ENCODE assay signal across 1 cellular context in the genomic region with DNA sequence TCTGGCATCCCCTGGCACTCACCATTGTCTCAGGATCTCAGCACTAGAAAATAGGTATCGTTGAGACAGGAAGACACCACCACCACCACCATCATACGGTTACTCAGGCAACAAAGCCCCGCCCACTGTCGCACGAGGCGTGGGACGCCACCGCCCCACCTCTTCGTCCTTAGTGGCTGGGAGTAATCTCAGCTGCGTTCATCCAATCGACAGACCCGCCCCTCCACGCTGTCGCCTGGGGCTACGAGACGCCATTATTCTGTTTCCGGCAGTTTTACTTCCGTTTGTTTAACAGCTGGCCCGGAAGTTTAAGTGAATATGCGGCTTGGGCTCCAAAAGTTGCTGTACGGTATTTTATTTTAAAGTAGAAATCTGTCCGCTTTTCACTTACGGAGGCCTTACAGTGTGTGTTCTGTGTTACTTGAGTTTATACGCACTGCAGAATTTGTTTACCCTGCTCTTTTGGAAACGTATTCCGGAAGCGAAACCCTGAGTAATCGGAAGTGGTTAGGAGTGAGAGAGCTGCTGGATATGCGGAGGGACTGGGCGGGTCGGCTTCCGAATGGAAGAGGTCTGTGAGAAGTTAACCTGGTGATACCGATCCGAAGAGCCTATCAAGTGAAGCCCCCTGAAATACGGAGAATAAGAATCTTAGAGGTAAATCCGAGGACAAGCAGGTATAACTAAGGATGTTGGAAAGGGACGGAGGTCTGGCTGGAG.
TF ChIP-seq lines count a peak whose summit lies in the region.

Gene BLZF1 (plus strand): TSS at position 510 of the 720 bp plus-strand sequence. CDS start 1,328 bp downstream, outside the sequence.
A gene with protein sequence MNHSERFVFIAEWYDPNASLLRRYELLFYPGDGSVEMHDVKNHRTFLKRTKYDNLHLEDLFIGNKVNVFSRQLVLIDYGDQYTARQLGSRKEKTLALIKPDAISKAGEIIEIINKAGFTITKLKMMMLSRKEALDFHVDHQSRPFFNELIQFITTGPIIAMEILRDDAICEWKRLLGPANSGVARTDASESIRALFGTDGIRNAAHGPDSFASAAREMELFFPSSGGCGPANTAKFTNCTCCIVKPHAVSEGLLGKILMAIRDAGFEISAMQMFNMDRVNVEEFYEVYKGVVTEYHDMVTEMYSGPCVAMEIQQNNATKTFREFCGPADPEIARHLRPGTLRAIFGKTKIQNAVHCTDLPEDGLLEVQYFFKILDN (minus strand): TSS at position 112 of the 720 bp plus-strand sequence. CDS start 87 bp downstream, at position 25.

TF ChIP-seq in HepG2, 621 proteins besides CTCF, POLR2A, EP300 and RAD21 (continued from another document and continues in another):
- TF ChIP-seq NFAT5 (CRISPR knock-in tag; IDR thresholded peaks at IDR 0.05) = no peak
- TF ChIP-seq MEIS2 (CRISPR knock-in tag; IDR thresholded peaks at IDR 0.05) = no peak
- TF ChIP-seq TBL1XR1 (IDR thresholded peaks at IDR 0.05; ENCODE audit: borderline replicate concordance, low read length, partially characterized antibody) = no peak
- no peak for TF ChIP-seq ZNF136 (CRISPR knock-in tag; IDR thresholded peaks at IDR 0.05; ENCODE audit: low read depth)
- TF ChIP-seq ZNF407 (CRISPR knock-in tag; IDR thresholded peaks at IDR 0.05; ENCODE audit: not compliant biosample characterization) = no peak
- no peak for TF ChIP-seq ZNF615 (CRISPR knock-in tag; IDR thresholded peaks at IDR 0.05; ENCODE audit: borderline replicate concordance)
- TF ChIP-seq, protein P1, sequence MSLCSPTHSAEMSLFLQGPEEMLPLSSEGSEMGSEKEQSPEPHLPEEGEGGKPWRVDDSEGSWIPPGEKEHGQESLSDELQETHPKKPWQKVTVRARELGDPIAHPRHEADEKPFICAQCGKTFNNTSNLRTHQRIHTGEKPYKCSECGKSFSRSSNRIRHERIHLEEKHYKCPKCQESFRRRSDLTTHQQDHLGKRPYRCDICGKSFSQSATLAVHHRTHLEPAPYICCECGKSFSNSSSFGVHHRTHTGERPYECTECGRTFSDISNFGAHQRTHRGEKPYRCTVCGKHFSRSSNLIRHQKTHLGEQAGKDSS (CRISPR knock-in tag; IDR thresholded peaks at IDR 0.05; ENCODE audit: borderline replicate concordance, low read depth) = no peak
- peak; percentile 52; the same call in 1 of the 2 replicates for TF ChIP-seq DMAP1 (CRISPR knock-in tag; IDR thresholded peaks at IDR 0.05)
- TF ChIP-seq ZNF589 (CRISPR knock-in tag; conservative IDR thresholded peaks at IDR 0.05) = no peak
- no peak for TF ChIP-seq SNRNP70 (IDR thresholded peaks at IDR 0.05; ENCODE audit: low read depth, low read length)
- TF ChIP-seq NR3C1 (CRISPR knock-in tag; IDR thresholded peaks at IDR 0.05) = no peak
- TF ChIP-seq ZNF431 (CRISPR knock-in tag; IDR thresholded peaks at IDR 0.05; ENCODE audit: borderline replicate concordance, low read depth) = no peak
- peak; percentile 75; the same call in 1 of the 2 replicates for TF ChIP-seq HNF1B (CRISPR knock-in tag; IDR thresholded peaks at IDR 0.05)
- TF ChIP-seq SKIL (CRISPR knock-in tag; IDR thresholded peaks at IDR 0.05; ENCODE audit: borderline replicate concordance) = no peak
- TF ChIP-seq ZNF83 (CRISPR knock-in tag; IDR thresholded peaks at IDR 0.05; ENCODE audit: borderline replicate concordance) = no peak
- peak; percentile 18; the same call in 1 of the 2 replicates for TF ChIP-seq TARDBP (CRISPR knock-in tag; IDR thresholded peaks at IDR 0.05)
- no peak for TF ChIP-seq ZNF274 (CRISPR knock-in tag; IDR thresholded peaks at IDR 0.05)
- TF ChIP-seq ZBTB21 (CRISPR knock-in tag; IDR thresholded peaks at IDR 0.05) = peak; percentile 73
- no peak for TF ChIP-seq PLSCR1 (CRISPR knock-in tag; IDR thresholded peaks at IDR 0.05; ENCODE audit: borderline replicate concordance)
- peak; percentile 31; the same call in 1 of the 2 replicates for TF ChIP-seq RFXAP (CRISPR knock-in tag; IDR thresholded peaks at IDR 0.05; ENCODE audit: borderline replicate concordance)
- TF ChIP-seq HOXA3 (CRISPR knock-in tag; IDR thresholded peaks at IDR 0.05) = peak; percentile 80
- TF ChIP-seq SMAD3 (CRISPR knock-in tag; IDR thresholded peaks at IDR 0.05) = peak; percentile 29; the same call in 1 of the 2 replicates
- TF ChIP-seq ADNP (CRISPR knock-in tag; IDR thresholded peaks at IDR 0.05) = no peak
- no peak for TF ChIP-seq GZF1 (CRISPR knock-in tag; IDR thresholded peaks at IDR 0.05)
- TF ChIP-seq SSRP1 (CRISPR knock-in tag; IDR thresholded peaks at IDR 0.05) = peak; percentile 33; the same call in 1 of the 2 replicates
- TF ChIP-seq NR2F1 (CRISPR knock-in tag; IDR thresholded peaks at IDR 0.05) = no peak
- no peak for TF ChIP-seq ZNF10 (CRISPR knock-in tag; IDR thresholded peaks at IDR 0.05; ENCODE audit: borderline replicate concordance, low read depth)
- TF ChIP-seq ZNF546 (CRISPR knock-in tag; conservative IDR thresholded peaks at IDR 0.05) = no peak
- no peak for TF ChIP-seq ZNF512 (CRISPR knock-in tag; IDR thresholded peaks at IDR 0.05)
- TF ChIP-seq NR2F2 (IDR thresholded peaks at IDR 0.05; ENCODE audit: borderline replicate concordance, low read depth) = no peak
- 0 out of 2 replicates have a peak, but pooled peaks have one; percentile 45 for TF ChIP-seq ZNF335 (CRISPR knock-in tag; IDR thresholded peaks at IDR 0.05)
